In the genomic region with DNA sequence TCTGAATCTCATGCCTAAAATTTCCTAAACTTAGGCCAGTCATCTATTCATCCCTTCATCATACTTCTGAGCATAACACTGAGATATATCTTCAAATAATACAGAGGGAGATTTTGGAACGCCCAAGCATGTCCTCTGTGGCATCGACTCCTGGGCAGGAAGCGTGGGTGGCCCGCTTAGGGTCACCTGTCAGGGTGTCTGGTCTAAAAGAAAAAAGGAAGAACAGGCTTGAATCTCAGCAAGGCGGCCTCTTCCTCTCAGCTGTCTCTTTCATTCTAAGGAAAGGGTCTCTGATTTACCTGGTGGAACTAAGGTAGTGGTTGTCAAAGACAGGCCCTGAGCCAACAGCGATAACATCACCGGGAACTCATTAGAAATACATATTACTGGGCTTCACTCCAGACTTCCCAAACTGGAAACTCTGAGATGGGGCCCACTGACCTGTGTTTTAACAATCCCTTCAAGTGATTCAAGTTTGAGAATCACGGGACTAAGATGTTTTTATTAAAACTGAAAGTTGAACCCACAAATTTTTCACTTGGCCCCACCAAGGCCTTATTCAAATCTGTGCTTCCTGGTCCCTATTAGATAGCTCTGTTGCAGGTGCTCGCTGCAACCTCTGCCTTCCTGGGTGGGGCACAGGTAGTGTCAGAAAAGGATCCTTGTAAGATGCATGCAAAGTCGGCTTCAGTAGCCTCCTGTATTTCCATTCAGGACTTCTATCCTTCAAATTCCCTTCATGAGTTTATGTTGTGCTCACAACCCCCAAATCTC, we compare ENCODE assay signal across 12 cellular contexts.
"Had no signal": no experiment of that assay in that cellular context is flagged by ENCODE, and none has a peak within 500 bp of the region (broad histone marks: within the 10 kb centered on the region; RNA-seq: fewer than 3 reads in every experiment).

No MANE protein-coding gene starts in this region.

- DNase-seq: activated CD4-positive, alpha-beta T cell treated with anti-CD3 and anti-CD28 coated beads, Interleukin-2, amount 50 U/mL, for 1 hour; activated naive CD4-positive, alpha-beta T cell treated with Interleukin-2 at 50 U/mL for 16 hours; aorta; dermis blood vessel endothelial cell; head of caudate nucleus; immature natural killer cell; occipital lobe had no signal

- H3K27me3 ChIP-seq: breast epithelium had no signal

- H3K36me3 Mint-ChIP-seq: immature natural killer cell; stimulated activated effector memory CD8-positive, alpha-beta T cell treated with anti-CD3 and anti-CD28 coated beads, Interleukin-12 subunit alpha, Interleukin-12 subunit beta, amount 100 ng/mL, for 72 hours had no signal

- H3K27ac Mint-ChIP-seq: activated T-helper 17 cell treated with anti-CD3 and anti-CD28 coated beads, Interleukin-2, amount 50 U/mL, for 72 hours; immature natural killer cell; nephron; stimulated activated effector memory CD8-positive, alpha-beta T cell treated with anti-CD3 and anti-CD28 coated beads, Interleukin-12 subunit alpha, Interleukin-12 subunit beta, amount 100 ng/mL, for 72 hours had no signal

- H3K9me3 Mint-ChIP-seq: nephron; stimulated activated effector memory CD8-positive, alpha-beta T cell treated with anti-CD3 and anti-CD28 coated beads, Interleukin-12 subunit alpha, Interleukin-12 subunit beta, amount 100 ng/mL, for 72 hours had no signal

- H3K4me3 ChIP-seq: breast epithelium had no signal

- H3K4me3 Mint-ChIP-seq: activated T-helper 17 cell treated with anti-CD3 and anti-CD28 coated beads, Interleukin-2, amount 50 U/mL, for 72 hours; immature natural killer cell; nephron; stimulated activated effector memory CD8-positive, alpha-beta T cell treated with anti-CD3 and anti-CD28 coated beads, Interleukin-12 subunit alpha, Interleukin-12 subunit beta, amount 100 ng/mL, for 72 hours had no signal

- H3K27me3 Mint-ChIP-seq: activated T-helper 17 cell treated with anti-CD3 and anti-CD28 coated beads, Interleukin-2, amount 50 U/mL, for 72 hours had no signal

- H3K4me1 Mint-ChIP-seq: activated T-helper 17 cell treated with anti-CD3 and anti-CD28 coated beads, Interleukin-2, amount 50 U/mL, for 72 hours; immature natural killer cell; stimulated activated effector memory CD8-positive, alpha-beta T cell treated with anti-CD3 and anti-CD28 coated beads, Interleukin-12 subunit alpha, Interleukin-12 subunit beta, amount 100 ng/mL, for 72 hours had no signal

- H3K36me3 ChIP-seq: breast epithelium had no signal

- H3K9me3 ChIP-seq: breast epithelium had no signal

- ATAC-seq: activated CD4-positive, CD25-positive, alpha-beta regulatory T cell treated with anti-CD3 and anti-CD28 coated beads, Interleukin-2, amount 50 U/mL, for 24 hours; activated T-helper 17 cell treated with anti-CD3 and anti-CD28 coated beads, Interleukin-2, amount 50 U/mL, for 72 hours; stimulated activated effector memory CD8-positive, alpha-beta T cell treated with anti-CD3 and anti-CD28 coated beads, Interleukin-12 subunit alpha, Interleukin-12 subunit beta, amount 100 ng/mL, for 72 hours had no signal
